In the genomic region with DNA sequence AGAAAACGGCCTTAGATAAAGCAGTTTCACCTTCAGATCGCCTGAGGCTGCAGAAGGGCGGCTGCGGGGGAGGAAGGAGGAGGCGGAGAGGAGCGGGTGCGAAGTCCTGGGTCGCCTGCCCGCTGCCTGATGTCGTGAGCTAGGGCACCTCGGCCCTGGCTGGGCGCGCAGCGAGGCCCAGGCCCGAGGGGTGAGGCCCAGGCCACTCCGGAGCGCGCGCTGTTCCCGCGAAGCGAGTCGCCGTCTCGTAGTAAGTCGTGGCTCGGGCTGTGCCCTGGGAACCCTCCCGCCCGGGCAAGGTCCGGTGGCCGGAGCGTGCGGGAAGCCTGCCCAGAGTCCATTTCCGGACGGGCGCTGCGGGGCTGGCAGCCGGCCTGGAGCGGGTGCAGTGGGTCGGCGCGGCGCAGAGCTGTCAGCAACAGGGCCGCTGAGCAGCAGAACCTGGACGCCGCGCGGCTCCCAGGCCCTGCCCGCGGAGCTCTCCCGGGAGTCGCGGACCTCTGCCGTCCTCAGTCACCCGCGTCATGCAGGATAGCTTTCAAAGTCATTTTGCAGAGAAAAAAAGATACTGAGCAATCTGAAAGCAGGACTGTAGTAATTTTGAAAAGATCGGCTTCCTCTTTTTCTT, we compare ENCODE assay signal across 1 cellular context.
TF ChIP-seq lines count a peak whose summit lies in the region.

No MANE protein-coding gene starts in this region.

TF ChIP-seq in HepG2, 621 proteins besides CTCF, POLR2A, EP300 and RAD21 (continued from another document and continues in another):
- no peak for TF ChIP-seq ELK4 (CRISPR knock-in tag; IDR thresholded peaks at IDR 0.05; ENCODE audit: borderline replicate concordance)
- 0 out of 2 replicates have a peak, but pooled peaks have one; percentile 62 for TF ChIP-seq TOPORS (CRISPR knock-in tag; IDR thresholded peaks at IDR 0.05)
- TF ChIP-seq IRF9 (CRISPR knock-in tag; IDR thresholded peaks at IDR 0.05; ENCODE audit: borderline replicate concordance), result peak; percentile 82; the same call in 1 of the 2 replicates
- no peak for TF ChIP-seq FOXP1 (IDR thresholded peaks at IDR 0.05)
- no peak for TF ChIP-seq FOXP1 (CRISPR knock-in tag; IDR thresholded peaks at IDR 0.05)
- TF ChIP-seq, protein P1, sequence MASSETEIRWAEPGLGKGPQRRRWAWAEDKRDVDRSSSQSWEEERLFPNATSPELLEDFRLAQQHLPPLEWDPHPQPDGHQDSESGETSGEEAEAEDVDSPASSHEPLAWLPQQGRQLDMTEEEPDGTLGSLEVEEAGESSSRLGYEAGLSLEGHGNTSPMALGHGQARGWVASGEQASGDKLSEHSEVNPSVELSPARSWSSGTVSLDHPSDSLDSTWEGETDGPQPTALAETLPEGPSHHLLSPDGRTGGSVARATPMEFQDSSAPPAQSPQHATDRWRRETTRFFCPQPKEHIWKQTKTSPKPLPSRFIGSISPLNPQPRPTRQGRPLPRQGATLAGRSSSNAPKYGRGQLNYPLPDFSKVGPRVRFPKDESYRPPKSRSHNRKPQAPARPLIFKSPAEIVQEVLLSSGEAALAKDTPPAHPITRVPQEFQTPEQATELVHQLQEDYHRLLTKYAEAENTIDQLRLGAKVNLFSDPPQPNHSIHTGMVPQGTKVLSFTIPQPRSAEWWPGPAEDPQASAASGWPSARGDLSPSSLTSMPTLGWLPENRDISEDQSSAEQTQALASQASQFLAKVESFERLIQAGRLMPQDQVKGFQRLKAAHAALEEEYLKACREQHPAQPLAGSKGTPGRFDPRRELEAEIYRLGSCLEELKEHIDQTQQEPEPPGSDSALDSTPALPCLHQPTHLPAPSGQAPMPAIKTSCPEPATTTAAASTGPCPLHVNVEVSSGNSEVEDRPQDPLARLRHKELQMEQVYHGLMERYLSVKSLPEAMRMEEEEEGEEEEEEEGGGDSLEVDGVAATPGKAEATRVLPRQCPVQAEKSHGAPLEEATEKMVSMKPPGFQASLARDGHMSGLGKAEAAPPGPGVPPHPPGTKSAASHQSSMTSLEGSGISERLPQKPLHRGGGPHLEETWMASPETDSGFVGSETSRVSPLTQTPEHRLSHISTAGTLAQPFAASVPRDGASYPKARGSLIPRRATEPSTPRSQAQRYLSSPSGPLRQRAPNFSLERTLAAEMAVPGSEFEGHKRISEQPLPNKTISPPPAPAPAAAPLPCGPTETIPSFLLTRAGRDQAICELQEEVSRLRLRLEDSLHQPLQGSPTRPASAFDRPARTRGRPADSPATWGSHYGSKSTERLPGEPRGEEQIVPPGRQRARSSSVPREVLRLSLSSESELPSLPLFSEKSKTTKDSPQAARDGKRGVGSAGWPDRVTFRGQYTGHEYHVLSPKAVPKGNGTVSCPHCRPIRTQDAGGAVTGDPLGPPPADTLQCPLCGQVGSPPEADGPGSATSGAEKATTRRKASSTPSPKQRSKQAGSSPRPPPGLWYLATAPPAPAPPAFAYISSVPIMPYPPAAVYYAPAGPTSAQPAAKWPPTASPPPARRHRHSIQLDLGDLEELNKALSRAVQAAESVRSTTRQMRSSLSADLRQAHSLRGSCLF (CRISPR knock-in tag; IDR thresholded peaks at IDR 0.05; ENCODE audit: borderline replicate concordance), result no peak
- no peak for TF ChIP-seq ZNF3 (CRISPR knock-in tag; IDR thresholded peaks at IDR 0.05)
- 0 out of 2 replicates have a peak, but pooled peaks have one; percentile 89 for TF ChIP-seq ZNF879 (CRISPR knock-in tag; IDR thresholded peaks at IDR 0.05)
- no peak for TF ChIP-seq EHMT2 (IDR thresholded peaks at IDR 0.05; ENCODE audit: borderline replicate concordance, low read depth, low read length)
- TF ChIP-seq TBL1XR1 (IDR thresholded peaks at IDR 0.05; ENCODE audit: borderline replicate concordance, low read length, partially characterized antibody), result no peak
- peak; percentile 89; the same call in 1 of the 2 replicates for TF ChIP-seq PAX8 (CRISPR knock-in tag; IDR thresholded peaks at IDR 0.05; ENCODE audit: borderline replicate concordance)
- TF ChIP-seq, protein P2, sequence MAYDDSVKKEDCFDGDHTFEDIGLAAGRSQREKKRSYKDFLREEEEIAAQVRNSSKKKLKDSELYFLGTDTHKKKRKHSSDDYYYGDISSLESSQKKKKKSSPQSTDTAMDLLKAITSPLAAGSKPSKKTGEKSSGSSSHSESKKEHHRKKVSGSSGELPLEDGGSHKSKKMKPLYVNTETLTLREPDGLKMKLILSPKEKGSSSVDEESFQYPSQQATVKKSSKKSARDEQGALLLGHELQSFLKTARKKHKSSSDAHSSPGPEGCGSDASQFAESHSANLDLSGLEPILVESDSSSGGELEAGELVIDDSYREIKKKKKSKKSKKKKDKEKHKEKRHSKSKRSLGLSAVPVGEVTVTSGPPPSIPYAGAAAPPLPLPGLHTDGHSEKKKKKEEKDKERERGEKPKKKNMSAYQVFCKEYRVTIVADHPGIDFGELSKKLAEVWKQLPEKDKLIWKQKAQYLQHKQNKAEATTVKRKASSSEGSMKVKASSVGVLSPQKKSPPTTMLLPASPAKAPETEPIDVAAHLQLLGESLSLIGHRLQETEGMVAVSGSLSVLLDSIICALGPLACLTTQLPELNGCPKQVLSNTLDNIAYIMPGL (CRISPR knock-in tag; IDR thresholded peaks at IDR 0.05; ENCODE audit: borderline replicate concordance in 1 of 2, low read depth in 1 of 2), result peak; percentile 67 to 94; a peak in 3 of 4 replicates
- no peak for TF ChIP-seq SRF (IDR thresholded peaks at IDR 0.05; ENCODE audit: low read depth, low read length)
- peak; percentile 59 for TF ChIP-seq SP4 (CRISPR knock-in tag; IDR thresholded peaks at IDR 0.05)
- no peak for TF ChIP-seq ZNF225 (CRISPR knock-in tag; IDR thresholded peaks at IDR 0.05)
- no peak for TF ChIP-seq KDM6A (CRISPR knock-in tag; IDR thresholded peaks at IDR 0.05; ENCODE audit: low read depth)
- TF ChIP-seq, protein P3, sequence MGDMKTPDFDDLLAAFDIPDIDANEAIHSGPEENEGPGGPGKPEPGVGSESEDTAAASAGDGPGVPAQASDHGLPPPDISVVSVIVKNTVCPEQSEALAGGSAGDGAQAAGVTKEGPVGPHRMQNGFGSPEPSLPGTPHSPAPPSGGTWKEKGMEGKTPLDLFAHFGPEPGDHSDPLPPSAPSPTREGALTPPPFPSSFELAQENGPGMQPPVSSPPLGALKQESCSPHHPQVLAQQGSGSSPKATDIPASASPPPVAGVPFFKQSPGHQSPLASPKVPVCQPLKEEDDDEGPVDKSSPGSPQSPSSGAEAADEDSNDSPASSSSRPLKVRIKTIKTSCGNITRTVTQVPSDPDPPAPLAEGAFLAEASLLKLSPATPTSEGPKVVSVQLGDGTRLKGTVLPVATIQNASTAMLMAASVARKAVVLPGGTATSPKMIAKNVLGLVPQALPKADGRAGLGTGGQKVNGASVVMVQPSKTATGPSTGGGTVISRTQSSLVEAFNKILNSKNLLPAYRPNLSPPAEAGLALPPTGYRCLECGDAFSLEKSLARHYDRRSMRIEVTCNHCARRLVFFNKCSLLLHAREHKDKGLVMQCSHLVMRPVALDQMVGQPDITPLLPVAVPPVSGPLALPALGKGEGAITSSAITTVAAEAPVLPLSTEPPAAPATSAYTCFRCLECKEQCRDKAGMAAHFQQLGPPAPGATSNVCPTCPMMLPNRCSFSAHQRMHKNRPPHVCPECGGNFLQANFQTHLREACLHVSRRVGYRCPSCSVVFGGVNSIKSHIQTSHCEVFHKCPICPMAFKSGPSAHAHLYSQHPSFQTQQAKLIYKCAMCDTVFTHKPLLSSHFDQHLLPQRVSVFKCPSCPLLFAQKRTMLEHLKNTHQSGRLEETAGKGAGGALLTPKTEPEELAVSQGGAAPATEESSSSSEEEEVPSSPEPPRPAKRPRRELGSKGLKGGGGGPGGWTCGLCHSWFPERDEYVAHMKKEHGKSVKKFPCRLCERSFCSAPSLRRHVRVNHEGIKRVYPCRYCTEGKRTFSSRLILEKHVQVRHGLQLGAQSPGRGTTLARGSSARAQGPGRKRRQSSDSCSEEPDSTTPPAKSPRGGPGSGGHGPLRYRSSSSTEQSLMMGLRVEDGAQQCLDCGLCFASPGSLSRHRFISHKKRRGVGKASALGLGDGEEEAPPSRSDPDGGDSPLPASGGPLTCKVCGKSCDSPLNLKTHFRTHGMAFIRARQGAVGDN (CRISPR knock-in tag; IDR thresholded peaks at IDR 0.05), result peak; percentile 99
- TF ChIP-seq CAMTA2 (CRISPR knock-in tag; IDR thresholded peaks at IDR 0.05; ENCODE audit: borderline replicate concordance), result no peak
- peak; percentile 78 for TF ChIP-seq SALL2 (CRISPR knock-in tag; IDR thresholded peaks at IDR 0.05)
- TF ChIP-seq TBX2 (CRISPR knock-in tag; IDR thresholded peaks at IDR 0.05; ENCODE audit: borderline replicate concordance), result peak; percentile 65; the same call in 1 of the 2 replicates
- TF ChIP-seq, protein P4, sequence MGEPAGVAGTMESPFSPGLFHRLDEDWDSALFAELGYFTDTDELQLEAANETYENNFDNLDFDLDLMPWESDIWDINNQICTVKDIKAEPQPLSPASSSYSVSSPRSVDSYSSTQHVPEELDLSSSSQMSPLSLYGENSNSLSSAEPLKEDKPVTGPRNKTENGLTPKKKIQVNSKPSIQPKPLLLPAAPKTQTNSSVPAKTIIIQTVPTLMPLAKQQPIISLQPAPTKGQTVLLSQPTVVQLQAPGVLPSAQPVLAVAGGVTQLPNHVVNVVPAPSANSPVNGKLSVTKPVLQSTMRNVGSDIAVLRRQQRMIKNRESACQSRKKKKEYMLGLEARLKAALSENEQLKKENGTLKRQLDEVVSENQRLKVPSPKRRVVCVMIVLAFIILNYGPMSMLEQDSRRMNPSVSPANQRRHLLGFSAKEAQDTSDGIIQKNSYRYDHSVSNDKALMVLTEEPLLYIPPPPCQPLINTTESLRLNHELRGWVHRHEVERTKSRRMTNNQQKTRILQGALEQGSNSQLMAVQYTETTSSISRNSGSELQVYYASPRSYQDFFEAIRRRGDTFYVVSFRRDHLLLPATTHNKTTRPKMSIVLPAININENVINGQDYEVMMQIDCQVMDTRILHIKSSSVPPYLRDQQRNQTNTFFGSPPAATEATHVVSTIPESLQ (CRISPR knock-in tag; conservative IDR thresholded peaks at IDR 0.05), result no peak
- TF ChIP-seq, protein P5, sequence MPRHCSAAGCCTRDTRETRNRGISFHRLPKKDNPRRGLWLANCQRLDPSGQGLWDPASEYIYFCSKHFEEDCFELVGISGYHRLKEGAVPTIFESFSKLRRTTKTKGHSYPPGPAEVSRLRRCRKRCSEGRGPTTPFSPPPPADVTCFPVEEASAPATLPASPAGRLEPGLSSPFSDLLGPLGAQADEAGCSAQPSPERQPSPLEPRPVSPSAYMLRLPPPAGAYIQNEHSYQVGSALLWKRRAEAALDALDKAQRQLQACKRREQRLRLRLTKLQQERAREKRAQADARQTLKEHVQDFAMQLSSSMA (CRISPR knock-in tag; IDR thresholded peaks at IDR 0.05), result no peak
- TF ChIP-seq ZNF136 (CRISPR knock-in tag; IDR thresholded peaks at IDR 0.05; ENCODE audit: low read depth), result no peak
- TF ChIP-seq AFF4 (CRISPR knock-in tag; IDR thresholded peaks at IDR 0.05), result no peak
- TF ChIP-seq ARID2 (CRISPR knock-in tag; IDR thresholded peaks at IDR 0.05; ENCODE audit: borderline replicate concordance), result no peak
- TF ChIP-seq, protein P6, sequence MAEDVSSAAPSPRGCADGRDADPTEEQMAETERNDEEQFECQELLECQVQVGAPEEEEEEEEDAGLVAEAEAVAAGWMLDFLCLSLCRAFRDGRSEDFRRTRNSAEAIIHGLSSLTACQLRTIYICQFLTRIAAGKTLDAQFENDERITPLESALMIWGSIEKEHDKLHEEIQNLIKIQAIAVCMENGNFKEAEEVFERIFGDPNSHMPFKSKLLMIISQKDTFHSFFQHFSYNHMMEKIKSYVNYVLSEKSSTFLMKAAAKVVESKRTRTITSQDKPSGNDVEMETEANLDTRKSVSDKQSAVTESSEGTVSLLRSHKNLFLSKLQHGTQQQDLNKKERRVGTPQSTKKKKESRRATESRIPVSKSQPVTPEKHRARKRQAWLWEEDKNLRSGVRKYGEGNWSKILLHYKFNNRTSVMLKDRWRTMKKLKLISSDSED (CRISPR knock-in tag; IDR thresholded peaks at IDR 0.05), result peak; percentile 82
